In the genomic region with DNA sequence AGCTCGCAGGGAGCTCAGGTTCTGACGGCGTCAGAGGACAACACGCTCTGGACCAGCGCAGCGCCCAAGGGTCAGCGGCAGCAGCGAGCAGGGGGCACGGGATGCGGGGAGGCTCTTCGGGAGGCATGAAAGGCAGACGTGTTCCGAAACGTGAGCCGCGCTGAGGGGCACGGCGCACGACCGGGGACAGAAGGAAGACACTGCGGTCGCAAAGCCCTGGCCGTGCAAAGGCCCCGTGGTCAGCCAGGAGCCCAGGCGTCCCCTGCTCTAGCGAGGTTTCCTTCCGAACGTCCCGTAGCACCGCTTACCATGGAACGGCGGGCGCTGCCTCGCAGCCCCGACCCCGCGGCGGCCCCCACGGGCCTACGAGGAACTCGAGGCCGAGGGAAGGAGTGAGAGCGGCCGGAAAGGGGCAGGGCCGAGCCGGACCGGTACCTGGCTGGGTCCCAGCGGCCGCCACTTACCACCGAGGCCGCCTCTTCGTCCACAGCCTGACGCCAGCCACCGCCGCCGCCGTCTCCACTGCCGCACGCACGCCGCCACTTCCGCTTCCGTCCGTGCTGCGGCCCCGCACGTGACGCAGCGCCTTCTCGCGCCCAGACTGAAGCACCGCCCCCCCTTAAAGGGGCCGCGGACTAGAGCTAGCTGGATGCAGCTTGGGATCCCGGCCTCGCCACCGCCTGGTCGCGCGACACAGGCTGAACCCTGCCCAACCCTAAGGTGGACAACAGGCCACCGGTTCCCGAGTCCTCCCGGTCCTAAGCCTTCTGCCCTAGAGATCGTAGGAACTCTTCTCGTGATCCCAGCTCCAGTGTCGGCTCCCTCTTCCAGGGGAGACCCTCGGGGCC, we compare ENCODE assay signal across 1 cellular context.
TF ChIP-seq lines count a peak whose summit lies in the region.

No MANE protein-coding gene starts in this region.

TF ChIP-seq in HepG2, 621 proteins besides CTCF, POLR2A, EP300 and RAD21 (continued from another document and continues in another):
- TF ChIP-seq, protein P1, sequence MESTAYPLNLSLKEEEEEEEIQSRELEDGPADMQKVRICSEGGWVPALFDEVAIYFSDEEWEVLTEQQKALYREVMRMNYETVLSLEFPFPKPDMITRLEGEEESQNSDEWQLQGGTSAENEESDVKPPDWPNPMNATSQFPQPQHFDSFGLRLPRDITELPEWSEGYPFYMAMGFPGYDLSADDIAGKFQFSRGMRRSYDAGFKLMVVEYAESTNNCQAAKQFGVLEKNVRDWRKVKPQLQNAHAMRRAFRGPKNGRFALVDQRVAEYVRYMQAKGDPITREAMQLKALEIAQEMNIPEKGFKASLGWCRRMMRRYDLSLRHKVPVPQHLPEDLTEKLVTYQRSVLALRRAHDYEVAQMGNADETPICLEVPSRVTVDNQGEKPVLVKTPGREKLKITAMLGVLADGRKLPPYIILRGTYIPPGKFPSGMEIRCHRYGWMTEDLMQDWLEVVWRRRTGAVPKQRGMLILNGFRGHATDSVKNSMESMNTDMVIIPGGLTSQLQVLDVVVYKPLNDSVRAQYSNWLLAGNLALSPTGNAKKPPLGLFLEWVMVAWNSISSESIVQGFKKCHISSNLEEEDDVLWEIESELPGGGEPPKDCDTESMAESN (CRISPR knock-in tag; conservative IDR thresholded peaks at IDR 0.05), result peak; percentile 93
- TF ChIP-seq ZNF703 (CRISPR knock-in tag; IDR thresholded peaks at IDR 0.05; ENCODE audit: borderline replicate concordance) (no peak; the same call in 1 of the 2 replicates), ZNF441 (CRISPR knock-in tag; IDR thresholded peaks at IDR 0.05; ENCODE audit: borderline replicate concordance) (0 out of 2 replicates have a peak, but pooled peaks have one; percentile 20), NR2C2 (CRISPR knock-in tag; IDR thresholded peaks at IDR 0.05; ENCODE audit: borderline replicate concordance) (peak; percentile 92), MEIS2 (CRISPR knock-in tag; IDR thresholded peaks at IDR 0.05) (peak; percentile 71; the same call in 1 of the 2 replicates), ZNF792 (CRISPR knock-in tag; IDR thresholded peaks at IDR 0.05) (peak; percentile 86), CCAR2 (optimal IDR thresholded peaks at IDR 0.05; ENCODE audit: low read depth, low read length) (no peak), TCF7L2 (IDR thresholded peaks at IDR 0.05; ENCODE audit: low read depth, low read length) (no peak), SRF (IDR thresholded peaks at IDR 0.05; ENCODE audit: low read depth, low read length) (no peak), ZNF460 (CRISPR knock-in tag; IDR thresholded peaks at IDR 0.05; ENCODE audit: borderline replicate concordance) (no peak), TP53 (CRISPR knock-in tag; conservative IDR thresholded peaks at IDR 0.05) (no peak), GFI1 (CRISPR knock-in tag; IDR thresholded peaks at IDR 0.05; ENCODE audit: borderline replicate concordance) (peak; percentile 39; the same call in 1 of the 2 replicates), POLR2AphosphoS2 (IDR thresholded peaks at IDR 0.05; ENCODE audit: low read depth, low read length) (no peak), ZNF709 (CRISPR knock-in tag; IDR thresholded peaks at IDR 0.05) (peak; percentile 69; the same call in 1 of the 2 replicates), CEBPB (IDR thresholded peaks at IDR 0.05; ENCODE audit: borderline replicate concordance, low read depth, low read length) (no peak), ZNF790 (CRISPR knock-in tag; IDR thresholded peaks at IDR 0.05; ENCODE audit: borderline replicate concordance) (peak; percentile 47; the same call in 1 of the 2 replicates), MBD4 (IDR thresholded peaks at IDR 0.05; ENCODE audit: borderline replicate concordance, low read length) (no peak), AGO2 (optimal IDR thresholded peaks at IDR 0.05; ENCODE audit: low read depth, low read length) (peak; percentile 96), POGZ (CRISPR knock-in tag; IDR thresholded peaks at IDR 0.05) (no peak; the same call in 1 of the 2 replicates), HDAC2 (CRISPR knock-in tag; IDR thresholded peaks at IDR 0.05) (peak; percentile 79), ADNP (CRISPR knock-in tag; IDR thresholded peaks at IDR 0.05) (no peak), LCORL (IDR thresholded peaks at IDR 0.05) (no peak), LCORL (CRISPR knock-in tag; IDR thresholded peaks at IDR 0.05) (peak; percentile 85; the same call in 1 of the 2 replicates), CENPT (CRISPR knock-in tag; IDR thresholded peaks at IDR 0.05; ENCODE audit: low read depth) (peak; percentile 92), ZNF253 (CRISPR knock-in tag; IDR thresholded peaks at IDR 0.05; ENCODE audit: borderline replicate concordance) (peak; percentile 67; the same call in 1 of the 2 replicates), HOXD1 (CRISPR knock-in tag; IDR thresholded peaks at IDR 0.05) (peak; percentile 86), ZNF264 (CRISPR knock-in tag; IDR thresholded peaks at IDR 0.05) (no peak), SAP130 (CRISPR knock-in tag; IDR thresholded peaks at IDR 0.05; ENCODE audit: low read depth) (peak; percentile 99)
- TF ChIP-seq, protein P2, sequence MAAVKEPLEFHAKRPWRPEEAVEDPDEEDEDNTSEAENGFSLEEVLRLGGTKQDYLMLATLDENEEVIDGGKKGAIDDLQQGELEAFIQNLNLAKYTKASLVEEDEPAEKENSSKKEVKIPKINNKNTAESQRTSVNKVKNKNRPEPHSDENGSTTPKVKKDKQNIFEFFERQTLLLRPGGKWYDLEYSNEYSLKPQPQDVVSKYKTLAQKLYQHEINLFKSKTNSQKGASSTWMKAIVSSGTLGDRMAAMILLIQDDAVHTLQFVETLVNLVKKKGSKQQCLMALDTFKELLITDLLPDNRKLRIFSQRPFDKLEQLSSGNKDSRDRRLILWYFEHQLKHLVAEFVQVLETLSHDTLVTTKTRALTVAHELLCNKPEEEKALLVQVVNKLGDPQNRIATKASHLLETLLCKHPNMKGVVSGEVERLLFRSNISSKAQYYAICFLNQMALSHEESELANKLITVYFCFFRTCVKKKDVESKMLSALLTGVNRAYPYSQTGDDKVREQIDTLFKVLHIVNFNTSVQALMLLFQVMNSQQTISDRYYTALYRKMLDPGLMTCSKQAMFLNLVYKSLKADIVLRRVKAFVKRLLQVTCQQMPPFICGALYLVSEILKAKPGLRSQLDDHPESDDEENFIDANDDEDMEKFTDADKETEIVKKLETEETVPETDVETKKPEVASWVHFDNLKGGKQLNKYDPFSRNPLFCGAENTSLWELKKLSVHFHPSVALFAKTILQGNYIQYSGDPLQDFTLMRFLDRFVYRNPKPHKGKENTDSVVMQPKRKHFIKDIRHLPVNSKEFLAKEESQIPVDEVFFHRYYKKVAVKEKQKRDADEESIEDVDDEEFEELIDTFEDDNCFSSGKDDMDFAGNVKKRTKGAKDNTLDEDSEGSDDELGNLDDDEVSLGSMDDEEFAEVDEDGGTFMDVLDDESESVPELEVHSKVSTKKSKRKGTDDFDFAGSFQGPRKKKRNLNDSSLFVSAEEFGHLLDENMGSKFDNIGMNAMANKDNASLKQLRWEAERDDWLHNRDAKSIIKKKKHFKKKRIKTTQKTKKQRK (IDR thresholded peaks at IDR 0.05; ENCODE audit: low read length), result no peak
- TF ChIP-seq, protein P3, sequence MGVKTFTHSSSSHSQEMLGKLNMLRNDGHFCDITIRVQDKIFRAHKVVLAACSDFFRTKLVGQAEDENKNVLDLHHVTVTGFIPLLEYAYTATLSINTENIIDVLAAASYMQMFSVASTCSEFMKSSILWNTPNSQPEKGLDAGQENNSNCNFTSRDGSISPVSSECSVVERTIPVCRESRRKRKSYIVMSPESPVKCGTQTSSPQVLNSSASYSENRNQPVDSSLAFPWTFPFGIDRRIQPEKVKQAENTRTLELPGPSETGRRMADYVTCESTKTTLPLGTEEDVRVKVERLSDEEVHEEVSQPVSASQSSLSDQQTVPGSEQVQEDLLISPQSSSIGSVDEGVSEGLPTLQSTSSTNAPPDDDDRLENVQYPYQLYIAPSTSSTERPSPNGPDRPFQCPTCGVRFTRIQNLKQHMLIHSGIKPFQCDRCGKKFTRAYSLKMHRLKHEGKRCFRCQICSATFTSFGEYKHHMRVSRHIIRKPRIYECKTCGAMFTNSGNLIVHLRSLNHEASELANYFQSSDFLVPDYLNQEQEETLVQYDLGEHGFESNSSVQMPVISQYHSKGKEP (CRISPR knock-in tag; IDR thresholded peaks at IDR 0.05), result peak; percentile 84
- TF ChIP-seq, protein P4, sequence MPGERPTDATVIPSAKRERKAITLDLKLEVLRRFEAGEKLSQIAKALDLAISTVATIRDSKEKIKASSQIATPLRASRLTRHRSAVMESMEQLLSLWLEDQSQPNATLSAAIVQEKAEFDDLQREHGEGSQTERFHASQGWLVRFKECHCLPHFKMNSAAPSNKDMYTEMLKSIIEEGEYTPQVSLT (CRISPR knock-in tag; IDR thresholded peaks at IDR 0.05; ENCODE audit: borderline replicate concordance, low read depth), result no peak
- TF ChIP-seq, protein P5, sequence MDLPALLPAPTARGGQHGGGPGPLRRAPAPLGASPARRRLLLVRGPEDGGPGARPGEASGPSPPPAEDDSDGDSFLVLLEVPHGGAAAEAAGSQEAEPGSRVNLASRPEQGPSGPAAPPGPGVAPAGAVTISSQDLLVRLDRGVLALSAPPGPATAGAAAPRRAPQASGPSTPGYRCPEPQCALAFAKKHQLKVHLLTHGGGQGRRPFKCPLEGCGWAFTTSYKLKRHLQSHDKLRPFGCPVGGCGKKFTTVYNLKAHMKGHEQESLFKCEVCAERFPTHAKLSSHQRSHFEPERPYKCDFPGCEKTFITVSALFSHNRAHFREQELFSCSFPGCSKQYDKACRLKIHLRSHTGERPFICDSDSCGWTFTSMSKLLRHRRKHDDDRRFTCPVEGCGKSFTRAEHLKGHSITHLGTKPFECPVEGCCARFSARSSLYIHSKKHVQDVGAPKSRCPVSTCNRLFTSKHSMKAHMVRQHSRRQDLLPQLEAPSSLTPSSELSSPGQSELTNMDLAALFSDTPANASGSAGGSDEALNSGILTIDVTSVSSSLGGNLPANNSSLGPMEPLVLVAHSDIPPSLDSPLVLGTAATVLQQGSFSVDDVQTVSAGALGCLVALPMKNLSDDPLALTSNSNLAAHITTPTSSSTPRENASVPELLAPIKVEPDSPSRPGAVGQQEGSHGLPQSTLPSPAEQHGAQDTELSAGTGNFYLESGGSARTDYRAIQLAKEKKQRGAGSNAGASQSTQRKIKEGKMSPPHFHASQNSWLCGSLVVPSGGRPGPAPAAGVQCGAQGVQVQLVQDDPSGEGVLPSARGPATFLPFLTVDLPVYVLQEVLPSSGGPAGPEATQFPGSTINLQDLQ (CRISPR knock-in tag; IDR thresholded peaks at IDR 0.05), result peak; percentile 36
- TF ChIP-seq, protein P6, sequence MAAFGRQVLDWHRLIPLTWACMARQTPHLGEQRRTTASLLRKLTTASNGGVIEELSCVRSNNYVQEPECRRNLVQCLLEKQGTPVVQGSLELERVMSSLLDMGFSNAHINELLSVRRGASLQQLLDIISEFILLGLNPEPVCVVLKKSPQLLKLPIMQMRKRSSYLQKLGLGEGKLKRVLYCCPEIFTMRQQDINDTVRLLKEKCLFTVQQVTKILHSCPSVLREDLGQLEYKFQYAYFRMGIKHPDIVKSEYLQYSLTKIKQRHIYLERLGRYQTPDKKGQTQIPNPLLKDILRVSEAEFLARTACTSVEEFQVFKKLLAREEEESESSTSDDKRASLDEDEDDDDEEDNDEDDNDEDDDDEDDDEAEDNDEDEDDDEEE (CRISPR knock-in tag; IDR thresholded peaks at IDR 0.05), result no peak
- TF ChIP-seq, protein P7, sequence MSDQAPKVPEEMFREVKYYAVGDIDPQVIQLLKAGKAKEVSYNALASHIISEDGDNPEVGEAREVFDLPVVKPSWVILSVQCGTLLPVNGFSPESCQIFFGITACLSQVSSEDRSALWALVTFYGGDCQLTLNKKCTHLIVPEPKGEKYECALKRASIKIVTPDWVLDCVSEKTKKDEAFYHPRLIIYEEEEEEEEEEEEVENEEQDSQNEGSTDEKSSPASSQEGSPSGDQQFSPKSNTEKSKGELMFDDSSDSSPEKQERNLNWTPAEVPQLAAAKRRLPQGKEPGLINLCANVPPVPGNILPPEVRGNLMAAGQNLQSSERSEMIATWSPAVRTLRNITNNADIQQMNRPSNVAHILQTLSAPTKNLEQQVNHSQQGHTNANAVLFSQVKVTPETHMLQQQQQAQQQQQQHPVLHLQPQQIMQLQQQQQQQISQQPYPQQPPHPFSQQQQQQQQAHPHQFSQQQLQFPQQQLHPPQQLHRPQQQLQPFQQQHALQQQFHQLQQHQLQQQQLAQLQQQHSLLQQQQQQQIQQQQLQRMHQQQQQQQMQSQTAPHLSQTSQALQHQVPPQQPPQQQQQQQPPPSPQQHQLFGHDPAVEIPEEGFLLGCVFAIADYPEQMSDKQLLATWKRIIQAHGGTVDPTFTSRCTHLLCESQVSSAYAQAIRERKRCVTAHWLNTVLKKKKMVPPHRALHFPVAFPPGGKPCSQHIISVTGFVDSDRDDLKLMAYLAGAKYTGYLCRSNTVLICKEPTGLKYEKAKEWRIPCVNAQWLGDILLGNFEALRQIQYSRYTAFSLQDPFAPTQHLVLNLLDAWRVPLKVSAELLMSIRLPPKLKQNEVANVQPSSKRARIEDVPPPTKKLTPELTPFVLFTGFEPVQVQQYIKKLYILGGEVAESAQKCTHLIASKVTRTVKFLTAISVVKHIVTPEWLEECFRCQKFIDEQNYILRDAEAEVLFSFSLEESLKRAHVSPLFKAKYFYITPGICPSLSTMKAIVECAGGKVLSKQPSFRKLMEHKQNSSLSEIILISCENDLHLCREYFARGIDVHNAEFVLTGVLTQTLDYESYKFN (CRISPR knock-in tag; conservative IDR thresholded peaks at IDR 0.05), result peak; percentile 61; the same call in 1 of the 2 replicates
